ENCODE assay signal across 1 cellular context in the genomic region with DNA sequence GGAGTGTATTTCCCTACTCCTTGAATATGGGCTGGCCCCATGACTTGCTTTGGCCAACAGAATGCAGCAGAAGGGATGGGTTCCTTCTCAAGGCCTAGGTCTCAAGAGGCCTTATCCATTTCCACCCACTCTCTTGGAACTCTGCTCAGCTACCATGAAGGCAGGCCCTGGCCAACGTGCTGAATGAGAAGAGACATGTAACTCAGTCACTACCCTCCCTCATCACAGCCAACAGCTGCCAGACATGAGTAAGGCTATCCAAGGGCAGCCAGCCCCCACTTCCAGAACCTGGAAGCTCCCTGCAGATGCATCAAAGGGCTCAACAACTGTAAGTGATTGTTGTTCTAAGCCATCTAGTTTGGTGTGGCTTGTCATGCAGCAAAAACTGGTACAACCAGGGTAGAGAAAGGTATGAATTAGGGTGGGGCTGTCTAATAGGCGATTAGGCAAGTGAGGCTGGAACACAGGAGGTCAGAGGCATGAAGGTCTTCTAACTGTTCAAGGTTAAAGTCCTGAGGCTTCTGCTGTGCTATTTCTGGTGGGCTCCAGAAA.
TF ChIP-seq lines count a peak whose summit lies in the region.

No MANE protein-coding gene starts in this region.

TF ChIP-seq in HepG2, 621 proteins besides CTCF, POLR2A, EP300 and RAD21:
- TF ChIP-seq NFRKB (IDR thresholded peaks at IDR 0.05), result no peak
- TF ChIP-seq, protein P1, sequence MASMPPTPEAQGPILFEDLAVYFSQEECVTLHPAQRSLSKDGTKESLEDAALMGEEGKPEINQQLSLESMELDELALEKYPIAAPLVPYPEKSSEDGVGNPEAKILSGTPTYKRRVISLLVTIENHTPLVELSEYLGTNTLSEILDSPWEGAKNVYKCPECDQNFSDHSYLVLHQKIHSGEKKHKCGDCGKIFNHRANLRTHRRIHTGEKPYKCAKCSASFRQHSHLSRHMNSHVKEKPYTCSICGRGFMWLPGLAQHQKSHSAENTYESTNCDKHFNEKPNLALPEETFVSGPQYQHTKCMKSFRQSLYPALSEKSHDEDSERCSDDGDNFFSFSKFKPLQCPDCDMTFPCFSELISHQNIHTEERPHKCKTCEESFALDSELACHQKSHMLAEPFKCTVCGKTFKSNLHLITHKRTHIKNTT (CRISPR knock-in tag; IDR thresholded peaks at IDR 0.05), result no peak
- TF ChIP-seq, protein P2, sequence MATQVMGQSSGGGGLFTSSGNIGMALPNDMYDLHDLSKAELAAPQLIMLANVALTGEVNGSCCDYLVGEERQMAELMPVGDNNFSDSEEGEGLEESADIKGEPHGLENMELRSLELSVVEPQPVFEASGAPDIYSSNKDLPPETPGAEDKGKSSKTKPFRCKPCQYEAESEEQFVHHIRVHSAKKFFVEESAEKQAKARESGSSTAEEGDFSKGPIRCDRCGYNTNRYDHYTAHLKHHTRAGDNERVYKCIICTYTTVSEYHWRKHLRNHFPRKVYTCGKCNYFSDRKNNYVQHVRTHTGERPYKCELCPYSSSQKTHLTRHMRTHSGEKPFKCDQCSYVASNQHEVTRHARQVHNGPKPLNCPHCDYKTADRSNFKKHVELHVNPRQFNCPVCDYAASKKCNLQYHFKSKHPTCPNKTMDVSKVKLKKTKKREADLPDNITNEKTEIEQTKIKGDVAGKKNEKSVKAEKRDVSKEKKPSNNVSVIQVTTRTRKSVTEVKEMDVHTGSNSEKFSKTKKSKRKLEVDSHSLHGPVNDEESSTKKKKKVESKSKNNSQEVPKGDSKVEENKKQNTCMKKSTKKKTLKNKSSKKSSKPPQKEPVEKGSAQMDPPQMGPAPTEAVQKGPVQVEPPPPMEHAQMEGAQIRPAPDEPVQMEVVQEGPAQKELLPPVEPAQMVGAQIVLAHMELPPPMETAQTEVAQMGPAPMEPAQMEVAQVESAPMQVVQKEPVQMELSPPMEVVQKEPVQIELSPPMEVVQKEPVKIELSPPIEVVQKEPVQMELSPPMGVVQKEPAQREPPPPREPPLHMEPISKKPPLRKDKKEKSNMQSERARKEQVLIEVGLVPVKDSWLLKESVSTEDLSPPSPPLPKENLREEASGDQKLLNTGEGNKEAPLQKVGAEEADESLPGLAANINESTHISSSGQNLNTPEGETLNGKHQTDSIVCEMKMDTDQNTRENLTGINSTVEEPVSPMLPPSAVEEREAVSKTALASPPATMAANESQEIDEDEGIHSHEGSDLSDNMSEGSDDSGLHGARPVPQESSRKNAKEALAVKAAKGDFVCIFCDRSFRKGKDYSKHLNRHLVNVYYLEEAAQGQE (IDR thresholded peaks at IDR 0.05; ENCODE audit: borderline replicate concordance in 1 of 2, low read depth in 1 of 2, low read length in 2 of 2), result peak; percentile 7 to 81
- no peak for TF ChIP-seq ZNF777 (CRISPR knock-in tag; IDR thresholded peaks at IDR 0.05)
- TF ChIP-seq RXRB (CRISPR knock-in tag; IDR thresholded peaks at IDR 0.05; ENCODE audit: borderline replicate concordance), result no peak
- no peak for TF ChIP-seq ZNF18 (CRISPR knock-in tag; IDR thresholded peaks at IDR 0.05; ENCODE audit: insufficient replicate concordance)
- TF ChIP-seq MIER2 (CRISPR knock-in tag; IDR thresholded peaks at IDR 0.05), result 0 out of 2 replicates have a peak, but pooled peaks have one; percentile 21
- TF ChIP-seq HNF4A (CRISPR knock-in tag; IDR thresholded peaks at IDR 0.05), result no peak
- no peak for TF ChIP-seq FLYWCH1 (CRISPR knock-in tag; IDR thresholded peaks at IDR 0.05)
- peak; percentile 64; the same call in 1 of the 2 replicates for TF ChIP-seq ZNF563 (CRISPR knock-in tag; IDR thresholded peaks at IDR 0.05)
- no peak for TF ChIP-seq ZNF121 (CRISPR knock-in tag; IDR thresholded peaks at IDR 0.05)
- no peak for TF ChIP-seq POLR2AphosphoS2 (IDR thresholded peaks at IDR 0.05; ENCODE audit: low read depth, low read length)
- TF ChIP-seq DPF2 (CRISPR knock-in tag; IDR thresholded peaks at IDR 0.05; ENCODE audit: borderline replicate concordance, low read depth), result no peak
